ENCODE assay signal across 17 cellular contexts in the genomic region with DNA sequence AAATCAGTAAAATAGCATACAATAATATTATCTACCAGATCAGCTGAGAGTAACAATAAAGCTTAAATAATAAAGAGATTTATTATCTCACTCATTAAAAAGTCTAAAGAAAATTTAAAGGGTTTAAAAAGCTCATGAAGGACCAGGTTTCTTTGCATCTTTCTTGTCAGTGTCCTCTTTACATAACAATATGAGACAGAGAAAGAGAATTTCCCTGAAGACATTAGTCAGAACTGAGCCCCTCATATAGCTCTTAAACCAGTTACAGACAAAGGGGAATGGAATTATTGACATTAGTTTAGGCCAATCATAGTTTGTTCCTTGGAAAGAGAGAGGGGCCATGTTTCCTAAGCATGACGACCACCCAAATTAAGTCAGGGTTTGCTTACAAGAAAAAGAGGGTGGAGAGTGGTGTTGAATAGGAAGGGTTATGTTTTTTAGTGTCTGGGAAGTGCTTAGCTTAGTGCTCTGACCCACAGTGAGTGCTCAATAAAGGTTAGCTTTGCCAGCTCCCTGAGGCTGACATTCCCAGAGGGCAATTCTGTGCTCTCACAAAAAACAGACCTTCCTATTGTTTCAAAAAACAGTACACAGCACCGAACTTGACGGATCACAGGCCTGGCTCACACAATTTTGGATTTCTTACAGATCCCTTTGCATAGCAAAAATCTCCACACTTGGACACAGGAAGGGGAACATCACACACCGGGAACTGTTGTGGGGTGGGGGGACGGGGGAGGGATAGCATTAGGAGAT. TPM values are rescaled to one million over a fixed set of nuclear protein-coding genes. Genes with fewer than 3 reads are reported as not detected.
A peak's percentile ranks its signal among the peaks of the same experiment; 100 is the strongest.
DNase-seq lines count a peak whose midpoint lies in the region; ATAC-seq and TF ChIP-seq lines count a peak whose summit lies in the region.
"Had no signal": no experiment of that assay in that cellular context is flagged by ENCODE, and none has a peak within 500 bp of the region (broad histone marks: within the 10 kb centered on the region; RNA-seq: fewer than 3 reads in every experiment).

No MANE protein-coding gene starts in this region.

- CTCF ChIA-PET in RWPE1 (lab: Yijun Ruan, JAX), result interaction anchor here (0.5 to 5.1 kb wide), 3 partner anchors 139 to 593 kb away, joined by 3 to 42 read pairs (median 5); no protein-coding TSS in a partner anchor

- H3K27me3 ChIP-seq in esophagus muscularis mucosa, result no peaks in the 10 kb centered on the region
- H3K27me3 ChIP-seq in parathyroid adenoma (ENCODE audit: control insufficient read depth, insufficient read depth, low read length), result no peaks in the 10 kb centered on the region

- peaks cover 11% of the 10 kb centered on the region for H3K79me2 ChIP-seq in parathyroid adenoma

- H3K4me1 ChIP-seq in esophagus muscularis mucosa, result peaks cover 8 to 57% (median 52%) of the 10 kb centered on the region in 4 donors
- H3K4me1 ChIP-seq in parathyroid adenoma, result peaks cover 21% of the 10 kb centered on the region

- no peak for TF ChIP-seq CTCF in esophagus muscularis mucosa (IDR thresholded peaks at IDR 0.05)
- TF ChIP-seq CTCF in parathyroid adenoma (IDR thresholded peaks at IDR 0.05), result no peak
- no peak for TF ChIP-seq CTCF in RWPE1 (conservative IDR thresholded peaks at IDR 0.05; ENCODE audit: low read depth)

- H3K27ac ChIP-seq in esophagus muscularis mucosa (replicated peaks in 1 of 4), result peak overlapping the region; percentile 24 to 66 (median 49)
- no peak overlapping the region for H3K27ac ChIP-seq in parathyroid adenoma
- H3K27ac ChIP-seq in RWPE1, result no peak overlapping the region

- no peaks in the 10 kb centered on the region for H3K36me3 Mint-ChIP-seq in stimulated activated naive CD8-positive, alpha-beta T cell treated with anti-CD3 and anti-CD28 coated beads, Interleukin-15, Interleukin-2, amounts not matched to agents 100 ng/mL and 50 ng/mL, for 24 hours (ENCODE audit: low read depth)

- TF ChIP-seq EP300 in esophagus muscularis mucosa (IDR thresholded peaks at IDR 0.05), result no peak

- POLR2A ChIA-PET in RWPE1 (lab: Yijun Ruan, JAX; ENCODE audit: low non-redundant PET), result no interaction called here

- peaks cover 27% of the 10 kb centered on the region for H3K27me3 Mint-ChIP-seq in stimulated activated naive CD8-positive, alpha-beta T cell treated with anti-CD3 and anti-CD28 coated beads, Interleukin-15, Interleukin-2, amounts not matched to agents 100 ng/mL and 50 ng/mL, for 24 hours
- H3K27me3 Mint-ChIP-seq in stimulated activated naive CD8-positive, alpha-beta T cell treated with anti-CD3 and anti-CD28 coated beads, Interleukin-15, amount 100 ng/mL, for 72 hours, result peaks cover 56% of the 10 kb centered on the region

- DNase-seq in stimulated activated naive CD8-positive, alpha-beta T cell treated with anti-CD3 and anti-CD28 coated beads, Interleukin-15, amount 100 ng/mL, for 72 hours, result no peak
- DNase-seq in esophagus muscularis mucosa (ENCODE audit: extremely low spot score) (no peak), RWPE1 (ENCODE audit: low spot score) (no peak), RPMI8226 (no peak)
- DNase-seq in stimulated activated CD4-positive, alpha-beta T cell treated with anti-CD3 and anti-CD28 coated beads, Interleukin-2, amount 100 ng/mL, for 48 hours, result no peak
- DNase-seq: Calu3; CD4-positive, alpha-beta T cell; GOT3; KBM-7; NCI-H1694 treated with DMSO at 0.1 percent for 48 hours; NCI-H2107; NCI-H510A; NCI-H748 treated with DMSO at 0.1 percent for 48 hours; SIG-M5 had no signal

- WGBS in esophagus muscularis mucosa, result 68% methylated on average over 5 of the region's 5 CpGs

- H3K9me3 Mint-ChIP-seq in stimulated activated naive CD8-positive, alpha-beta T cell treated with anti-CD3 and anti-CD28 coated beads, Interleukin-15, Interleukin-2, amounts not matched to agents 100 ng/mL and 50 ng/mL, for 24 hours, result no peaks in the 10 kb centered on the region
- H3K9me3 Mint-ChIP-seq in stimulated activated naive CD8-positive, alpha-beta T cell treated with anti-CD3 and anti-CD28 coated beads, Interleukin-15, amount 100 ng/mL, for 72 hours, result no peaks in the 10 kb centered on the region
- H3K9me3 Mint-ChIP-seq: CD4-positive, alpha-beta T cell had no signal

- H3K4me3 ChIP-seq in esophagus muscularis mucosa (no peak overlapping the region), parathyroid adenoma (ENCODE audit: low read depth, low read length) (no peak overlapping the region)
- H3K4me3 ChIP-seq: GM12878 had no signal

- H3K27ac Mint-ChIP-seq in stimulated activated naive CD8-positive, alpha-beta T cell treated with anti-CD3 and anti-CD28 coated beads, Interleukin-15, Interleukin-2, amounts not matched to agents 100 ng/mL and 50 ng/mL, for 24 hours, result peak overlapping the region; percentile 77
- no peak overlapping the region for H3K27ac Mint-ChIP-seq in stimulated activated naive CD8-positive, alpha-beta T cell treated with anti-CD3 and anti-CD28 coated beads, Interleukin-15, amount 100 ng/mL, for 72 hours
- H3K27ac Mint-ChIP-seq: CD4-positive, alpha-beta T cell had no signal

- H3K9me3 ChIP-seq in esophagus muscularis mucosa (no peaks in the 10 kb centered on the region), parathyroid adenoma (ENCODE audit: control insufficient read depth, low read length) (no peaks in the 10 kb centered on the region)

- TF ChIP-seq POLR2A in esophagus muscularis mucosa (IDR thresholded peaks at IDR 0.05; ENCODE audit: low read depth), result no peak

- peak overlapping the region; percentile 43 for H3K4me3 Mint-ChIP-seq in stimulated activated naive CD8-positive, alpha-beta T cell treated with anti-CD3 and anti-CD28 coated beads, Interleukin-15, Interleukin-2, amounts not matched to agents 100 ng/mL and 50 ng/mL, for 24 hours
- no peak overlapping the region for H3K4me3 Mint-ChIP-seq in stimulated activated naive CD8-positive, alpha-beta T cell treated with anti-CD3 and anti-CD28 coated beads, Interleukin-15, amount 100 ng/mL, for 72 hours
- H3K4me3 Mint-ChIP-seq: CD4-positive, alpha-beta T cell had no signal

- intact Hi-C loops in esophagus muscularis mucosa (cut with DNase I), result no loop called here

- peaks cover 51% of the 10 kb centered on the region for H3K4me1 Mint-ChIP-seq in stimulated activated naive CD8-positive, alpha-beta T cell treated with anti-CD3 and anti-CD28 coated beads, Interleukin-15, Interleukin-2, amounts not matched to agents 100 ng/mL and 50 ng/mL, for 24 hours (ENCODE audit: low read depth)
- H3K4me1 Mint-ChIP-seq in stimulated activated naive CD8-positive, alpha-beta T cell treated with anti-CD3 and anti-CD28 coated beads, Interleukin-15, amount 100 ng/mL, for 72 hours, result peaks cover 17% of the 10 kb centered on the region

- H3K36me3 ChIP-seq in esophagus muscularis mucosa (no peaks in the 10 kb centered on the region), parathyroid adenoma (ENCODE audit: control insufficient read depth, insufficient read depth, low read length) (no peaks in the 10 kb centered on the region)

- no peak for ATAC-seq in stimulated activated naive CD8-positive, alpha-beta T cell treated with anti-CD3 and anti-CD28 coated beads, Interleukin-15, amount 100 ng/mL, for 72 hours

- no peak overlapping the region for H3K9ac ChIP-seq in parathyroid adenoma

- H2AFZ ChIP-seq in parathyroid adenoma, result peak overlapping the region; percentile 57

- no peak overlapping the region for H3K4me2 ChIP-seq in parathyroid adenoma (ENCODE audit: low read length)

RNA-seq across cellular contexts. Expression of gene PLCB1, which starts 3.6 kb away (rescaled TPM):
- 100 to 1,000 TPM in 1 of 4 donors, 10 to 100 TPM in 3; 72.9 to 115 (median 76.3) TPM for total RNA-seq in esophagus muscularis mucosa

Comparison
In these comparisons a context has a peak if more than half of its experiments do, and no peak if none do; other contexts are left out.
1. H3K27ac ChIP-seq: peak in esophagus muscularis mucosa (4 of 4); none in parathyroid adenoma (single experiment) and RWPE1 (single experiment).